Comparison of ENCODE assay signal across 1 cellular context in the genomic region with DNA sequence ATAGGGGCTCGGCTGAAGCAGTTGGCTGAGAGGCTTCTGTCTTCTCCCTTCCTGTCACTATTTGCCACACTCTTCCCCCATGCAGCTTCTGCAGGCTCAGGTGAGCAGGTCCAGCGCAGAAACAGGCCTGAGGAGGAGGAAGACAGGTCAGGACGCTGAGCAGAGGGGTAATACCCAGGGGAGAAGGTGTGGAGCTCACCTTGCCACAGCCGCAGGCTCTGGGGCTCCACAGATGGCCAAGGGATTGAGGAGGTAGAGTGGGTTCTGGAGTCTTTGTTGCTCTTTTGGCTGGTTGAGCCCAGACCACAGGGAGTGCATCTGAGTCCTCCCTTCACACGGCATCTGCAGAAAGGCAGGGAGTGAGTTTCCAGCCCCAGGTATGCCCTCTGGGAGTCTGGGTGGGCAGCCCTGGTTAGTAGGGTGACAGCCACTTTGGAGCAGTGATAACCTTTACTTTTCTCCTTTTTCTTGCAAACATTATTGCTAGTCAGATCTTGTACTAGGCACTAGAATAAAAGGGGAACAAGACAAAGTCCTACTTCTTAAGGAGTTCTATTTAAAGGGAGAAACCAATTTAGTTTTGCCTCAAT.
TF ChIP-seq lines count a peak whose summit lies in the region.

No MANE protein-coding gene starts in this region.

TF ChIP-seq in GM23338, 12 proteins besides CTCF, POLR2A, EP300 and RAD21:
- TF ChIP-seq STAT1 (IDR thresholded peaks at IDR 0.05; ENCODE audit: unreplicated experiment) (no peak), JUNB (IDR thresholded peaks at IDR 0.05; ENCODE audit: unreplicated experiment) (no peak), POLR2AphosphoS5 (IDR thresholded peaks at IDR 0.05; ENCODE audit: low read depth) (no peak), NANOG (IDR thresholded peaks at IDR 0.05; ENCODE audit: borderline replicate concordance) (no peak), ZNF114 (CRISPR knock-in tag; IDR thresholded peaks at IDR 0.05) (no peak), EZH2phosphoT487 (IDR thresholded peaks at IDR 0.05; ENCODE audit: unreplicated experiment) (no peak), EZH2 (IDR thresholded peaks at IDR 0.05; ENCODE audit: low read depth, unreplicated experiment) (no peak), ZNF331 (CRISPR knock-in tag; IDR thresholded peaks at IDR 0.05; ENCODE audit: low read depth) (no peak)
- TF ChIP-seq, protein P1, sequence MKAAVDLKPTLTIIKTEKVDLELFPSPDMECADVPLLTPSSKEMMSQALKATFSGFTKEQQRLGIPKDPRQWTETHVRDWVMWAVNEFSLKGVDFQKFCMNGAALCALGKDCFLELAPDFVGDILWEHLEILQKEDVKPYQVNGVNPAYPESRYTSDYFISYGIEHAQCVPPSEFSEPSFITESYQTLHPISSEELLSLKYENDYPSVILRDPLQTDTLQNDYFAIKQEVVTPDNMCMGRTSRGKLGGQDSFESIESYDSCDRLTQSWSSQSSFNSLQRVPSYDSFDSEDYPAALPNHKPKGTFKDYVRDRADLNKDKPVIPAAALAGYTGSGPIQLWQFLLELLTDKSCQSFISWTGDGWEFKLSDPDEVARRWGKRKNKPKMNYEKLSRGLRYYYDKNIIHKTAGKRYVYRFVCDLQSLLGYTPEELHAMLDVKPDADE (IDR thresholded peaks at IDR 0.05) = no peak
- TF ChIP-seq, protein P2, sequence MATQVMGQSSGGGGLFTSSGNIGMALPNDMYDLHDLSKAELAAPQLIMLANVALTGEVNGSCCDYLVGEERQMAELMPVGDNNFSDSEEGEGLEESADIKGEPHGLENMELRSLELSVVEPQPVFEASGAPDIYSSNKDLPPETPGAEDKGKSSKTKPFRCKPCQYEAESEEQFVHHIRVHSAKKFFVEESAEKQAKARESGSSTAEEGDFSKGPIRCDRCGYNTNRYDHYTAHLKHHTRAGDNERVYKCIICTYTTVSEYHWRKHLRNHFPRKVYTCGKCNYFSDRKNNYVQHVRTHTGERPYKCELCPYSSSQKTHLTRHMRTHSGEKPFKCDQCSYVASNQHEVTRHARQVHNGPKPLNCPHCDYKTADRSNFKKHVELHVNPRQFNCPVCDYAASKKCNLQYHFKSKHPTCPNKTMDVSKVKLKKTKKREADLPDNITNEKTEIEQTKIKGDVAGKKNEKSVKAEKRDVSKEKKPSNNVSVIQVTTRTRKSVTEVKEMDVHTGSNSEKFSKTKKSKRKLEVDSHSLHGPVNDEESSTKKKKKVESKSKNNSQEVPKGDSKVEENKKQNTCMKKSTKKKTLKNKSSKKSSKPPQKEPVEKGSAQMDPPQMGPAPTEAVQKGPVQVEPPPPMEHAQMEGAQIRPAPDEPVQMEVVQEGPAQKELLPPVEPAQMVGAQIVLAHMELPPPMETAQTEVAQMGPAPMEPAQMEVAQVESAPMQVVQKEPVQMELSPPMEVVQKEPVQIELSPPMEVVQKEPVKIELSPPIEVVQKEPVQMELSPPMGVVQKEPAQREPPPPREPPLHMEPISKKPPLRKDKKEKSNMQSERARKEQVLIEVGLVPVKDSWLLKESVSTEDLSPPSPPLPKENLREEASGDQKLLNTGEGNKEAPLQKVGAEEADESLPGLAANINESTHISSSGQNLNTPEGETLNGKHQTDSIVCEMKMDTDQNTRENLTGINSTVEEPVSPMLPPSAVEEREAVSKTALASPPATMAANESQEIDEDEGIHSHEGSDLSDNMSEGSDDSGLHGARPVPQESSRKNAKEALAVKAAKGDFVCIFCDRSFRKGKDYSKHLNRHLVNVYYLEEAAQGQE (IDR thresholded peaks at IDR 0.05; ENCODE audit: unreplicated experiment) = no peak
- TF ChIP-seq, protein P3, sequence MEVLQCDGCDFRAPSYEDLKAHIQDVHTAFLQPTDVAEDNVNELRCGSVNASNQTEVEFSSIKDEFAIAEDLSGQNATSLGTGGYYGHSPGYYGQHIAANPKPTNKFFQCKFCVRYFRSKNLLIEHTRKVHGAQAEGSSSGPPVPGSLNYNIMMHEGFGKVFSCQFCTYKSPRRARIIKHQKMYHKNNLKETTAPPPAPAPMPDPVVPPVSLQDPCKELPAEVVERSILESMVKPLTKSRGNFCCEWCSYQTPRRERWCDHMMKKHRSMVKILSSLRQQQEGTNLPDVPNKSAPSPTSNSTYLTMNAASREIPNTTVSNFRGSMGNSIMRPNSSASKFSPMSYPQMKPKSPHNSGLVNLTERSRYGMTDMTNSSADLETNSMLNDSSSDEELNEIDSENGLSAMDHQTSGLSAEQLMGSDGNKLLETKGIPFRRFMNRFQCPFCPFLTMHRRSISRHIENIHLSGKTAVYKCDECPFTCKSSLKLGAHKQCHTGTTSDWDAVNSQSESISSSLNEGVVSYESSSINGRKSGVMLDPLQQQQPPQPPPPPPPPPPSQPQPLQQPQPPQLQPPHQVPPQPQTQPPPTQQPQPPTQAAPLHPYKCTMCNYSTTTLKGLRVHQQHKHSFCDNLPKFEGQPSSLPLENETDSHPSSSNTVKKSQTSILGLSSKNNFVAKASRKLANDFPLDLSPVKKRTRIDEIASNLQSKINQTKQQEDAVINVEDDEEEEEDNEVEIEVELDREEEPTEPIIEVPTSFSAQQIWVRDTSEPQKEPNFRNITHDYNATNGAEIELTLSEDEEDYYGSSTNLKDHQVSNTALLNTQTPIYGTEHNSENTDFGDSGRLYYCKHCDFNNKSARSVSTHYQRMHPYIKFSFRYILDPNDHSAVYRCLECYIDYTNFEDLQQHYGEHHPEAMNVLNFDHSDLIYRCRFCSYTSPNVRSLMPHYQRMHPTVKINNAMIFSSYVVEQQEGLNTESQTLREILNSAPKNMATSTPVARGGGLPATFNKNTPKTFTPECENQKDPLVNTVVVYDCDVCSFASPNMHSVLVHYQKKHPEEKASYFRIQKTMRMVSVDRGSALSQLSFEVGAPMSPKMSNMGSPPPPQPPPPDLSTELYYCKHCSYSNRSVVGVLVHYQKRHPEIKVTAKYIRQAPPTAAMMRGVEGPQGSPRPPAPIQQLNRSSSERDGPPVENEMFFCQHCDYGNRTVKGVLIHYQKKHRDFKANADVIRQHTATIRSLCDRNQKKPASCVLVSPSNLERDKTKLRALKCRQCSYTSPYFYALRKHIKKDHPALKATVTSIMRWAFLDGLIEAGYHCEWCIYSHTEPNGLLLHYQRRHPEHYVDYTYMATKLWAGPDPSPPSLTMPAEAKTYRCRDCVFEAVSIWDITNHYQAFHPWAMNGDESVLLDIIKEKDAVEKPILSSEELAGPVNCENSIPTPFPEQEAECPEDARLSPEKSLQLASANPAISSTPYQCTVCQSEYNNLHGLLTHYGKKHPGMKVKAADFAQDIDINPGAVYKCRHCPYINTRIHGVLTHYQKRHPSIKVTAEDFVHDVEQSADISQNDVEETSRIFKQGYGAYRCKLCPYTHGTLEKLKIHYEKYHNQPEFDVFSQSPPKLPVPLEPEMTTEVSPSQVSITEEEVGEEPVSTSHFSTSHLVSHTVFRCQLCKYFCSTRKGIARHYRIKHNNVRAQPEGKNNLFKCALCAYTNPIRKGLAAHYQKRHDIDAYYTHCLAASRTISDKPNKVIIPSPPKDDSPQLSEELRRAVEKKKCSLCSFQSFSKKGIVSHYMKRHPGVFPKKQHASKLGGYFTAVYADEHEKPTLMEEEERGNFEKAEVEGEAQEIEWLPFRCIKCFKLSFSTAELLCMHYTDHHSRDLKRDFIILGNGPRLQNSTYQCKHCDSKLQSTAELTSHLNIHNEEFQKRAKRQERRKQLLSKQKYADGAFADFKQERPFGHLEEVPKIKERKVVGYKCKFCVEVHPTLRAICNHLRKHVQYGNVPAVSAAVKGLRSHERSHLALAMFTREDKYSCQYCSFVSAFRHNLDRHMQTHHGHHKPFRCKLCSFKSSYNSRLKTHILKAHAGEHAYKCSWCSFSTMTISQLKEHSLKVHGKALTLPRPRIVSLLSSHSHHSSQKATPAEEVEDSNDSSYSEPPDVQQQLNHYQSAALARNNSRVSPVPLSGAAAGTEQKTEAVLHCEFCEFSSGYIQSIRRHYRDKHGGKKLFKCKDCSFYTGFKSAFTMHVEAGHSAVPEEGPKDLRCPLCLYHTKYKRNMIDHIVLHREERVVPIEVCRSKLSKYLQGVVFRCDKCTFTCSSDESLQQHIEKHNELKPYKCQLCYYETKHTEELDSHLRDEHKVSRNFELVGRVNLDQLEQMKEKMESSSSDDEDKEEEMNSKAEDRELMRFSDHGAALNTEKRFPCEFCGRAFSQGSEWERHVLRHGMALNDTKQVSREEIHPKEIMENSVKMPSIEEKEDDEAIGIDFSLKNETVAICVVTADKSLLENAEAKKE (CRISPR knock-in tag; IDR thresholded peaks at IDR 0.05) = no peak
